Comparison of ENCODE assay signal across 8 cellular contexts in genomic region chr17:1829189-1829578, GRCh38. TPM values are rescaled to one million over a fixed set of nuclear protein-coding genes. Genes with fewer than 3 reads are reported as not detected.
DNase-seq lines count a peak whose midpoint lies in the region; ATAC-seq and TF ChIP-seq lines count a peak whose summit lies in the region.

No MANE protein-coding gene starts in this region.

- 0% methylated on average over 1 of the region's 13 CpGs; no CpG with 5 or more reads in 1 of the 2 experiments for WGBS in IMR-90 (ENCODE audit: extremely low coverage in 2 of 2, insufficient read length in 1 of 2), 2 experiments

- dilution Hi-C loops in IMR-90 (cut with HindIII; ENCODE audit: low sequenced_read_pairs, unreplicated experiment) = no loop called here

- H3K4me3 ChIP-seq in IMR-90 (ENCODE audit: insufficient read depth, low read depth, low read length) (peak overlapping the region; percentile 100), astrocyte of the spinal cord (ENCODE audit: low read depth, low read length) (peak overlapping the region; percentile 80), stomach smooth muscle (ENCODE audit: low read length in 2 of 2) (peak overlapping the region; percentile 84 to 90)

- H2AK5ac ChIP-seq in IMR-90 (ENCODE audit: low read depth, low read length) = peak overlapping the region; percentile 3

- peak; percentile 22; the same call in 1 of the 2 replicates for ATAC-seq in IMR-90 (ENCODE audit: low read depth)

- peak overlapping the region; percentile 70 for H3K23ac ChIP-seq in IMR-90 (ENCODE audit: low read depth, low read length)

- POLR2A ChIA-PET in IMR-90 (lab: Charles Lee; ENCODE audit: unreplicated experiment) = interaction anchor here (0.6 to 1.2 kb wide), 3 partner anchors 42 to 113 kb away, joined by 3 to 4 read pairs (median 3); no protein-coding TSS in a partner anchor

- H4K8ac ChIP-seq in IMR-90 (ENCODE audit: low read depth in 2 of 2, low read length in 2 of 2) = peak overlapping the region; percentile 59 to 88; a peak in 3 of 4 replicates

- no peak overlapping the region for H2BK5ac ChIP-seq in IMR-90 (ENCODE audit: low read depth, low read length, poor library complexity, severe bottlenecking)

- H3K14ac ChIP-seq in IMR-90 (replicated peaks; ENCODE audit: low read depth, low read length) = peak overlapping the region; percentile 73

- no peak overlapping the region for H2BK120ac ChIP-seq in IMR-90 (ENCODE audit: low read depth, low read length)

- no peaks in the 10 kb centered on the region for H3K27me3 Mint-ChIP-seq in activated CD4-positive, alpha-beta T cell treated with anti-CD3 and anti-CD28 coated beads, Interleukin-2, amount 10 ng/mL, durations not matched to agents 24 days and 14 days

- peak overlapping the region; percentile 89 for H3K4me3 Mint-ChIP-seq in activated CD4-positive, alpha-beta T cell treated with anti-CD3 and anti-CD28 coated beads, Interleukin-2, amount 10 ng/mL, durations not matched to agents 24 days and 14 days

- no TSS peak for BruUV-seq in IMR-90 (replicated peaks; lab: Mats Ljungman, UMichigan)

- H3K79me1 ChIP-seq in IMR-90 (ENCODE audit: low read depth in 1 of 2, low read length in 2 of 2) = peaks cover 17 to 49% of the 10 kb centered on the region in 2 experiments

- intact Hi-C loops in activated CD4-positive, alpha-beta T cell treated with anti-CD3 and anti-CD28 coated beads, Interleukin-2, amount 10 ng/mL, durations not matched to agents 24 days and 14 days (cut with micrococcal nuclease) = no loop called here
- intact Hi-C loops in IMR-90 (cut with micrococcal nuclease) = loop anchor here (2.0 kb wide), 1 partner anchor 112 kb away; no protein-coding TSS in a partner anchor

- H3K9ac ChIP-seq in IMR-90 (ENCODE audit: low read depth, low read length) = peak overlapping the region; percentile 87
- peak overlapping the region; percentile 71 to 72 for H3K9ac ChIP-seq in stomach smooth muscle (ENCODE audit: low read length in 2 of 2)

- no peak overlapping the region for H2BK20ac ChIP-seq in IMR-90 (ENCODE audit: low read depth, low read length)

- peak overlapping the region; percentile 66 for H3K4ac ChIP-seq in IMR-90 (ENCODE audit: low read depth, low read length)

- peaks cover 49% of the 10 kb centered on the region for H3K4me1 Mint-ChIP-seq in activated CD4-positive, alpha-beta T cell treated with anti-CD3 and anti-CD28 coated beads, Interleukin-2, amount 10 ng/mL, durations not matched to agents 24 days and 14 days

- CTCF ChIA-PET in IMR-90 (lab: Yijun Ruan, JAX) = no interaction called here

- no peaks in the 10 kb centered on the region for H3K9me3 ChIP-seq in IMR-90 (ENCODE audit: control insufficient read depth, insufficient read depth, low read length)
- H3K9me3 ChIP-seq in stomach smooth muscle (ENCODE audit: control insufficient read depth in 2 of 2, low read length in 2 of 2) = no peaks in the 10 kb centered on the region

- peak overlapping the region; percentile 85 for H2AK9ac ChIP-seq in IMR-90 (replicated peaks; ENCODE audit: low read depth, low read length, poor library complexity)

- no peak overlapping the region for H2BK15ac ChIP-seq in IMR-90 (ENCODE audit: low read depth, low read length)

- no peak for TF ChIP-seq RAD21 in IMR-90 (IDR thresholded peaks at IDR 0.05; ENCODE audit: low read length)

- no peaks in the 10 kb centered on the region for H3K27me3 ChIP-seq in IMR-90 (ENCODE audit: control insufficient read depth, insufficient read depth, low read length)
- H3K27me3 ChIP-seq in stomach smooth muscle (ENCODE audit: control insufficient read depth in 1 of 2, insufficient read depth in 2 of 2, low read length in 2 of 2) = no peaks in the 10 kb centered on the region

- H3K9me1 ChIP-seq in IMR-90 (ENCODE audit: insufficient read depth, low read length) = no peaks in the 10 kb centered on the region; the same call in 1 of the 2 replicates

- H3K4me2 ChIP-seq in IMR-90 (ENCODE audit: low read depth, low read length) = peak overlapping the region; percentile 85

- H3K36me3 ChIP-seq in IMR-90 (ENCODE audit: control insufficient read depth, insufficient read depth, low read length) = peaks cover 8% of the 10 kb centered on the region
- peaks cover 0 to 4% of the 10 kb centered on the region in 2 donors for H3K36me3 ChIP-seq in stomach smooth muscle (ENCODE audit: control insufficient read depth in 2 of 2, insufficient read depth in 2 of 2, low read length in 2 of 2)

- in situ Hi-C loops in IMR-90 (cut with MboI; ENCODE audit: low sequenced_read_pairs) (no loop called here), astrocyte of the spinal cord (cut with HindIII; ENCODE audit: low sequenced_read_pairs) (no loop called here)

- no peak overlapping the region for H4K5ac ChIP-seq in IMR-90 (ENCODE audit: low read depth, low read length)

- peak overlapping the region; percentile 32 for H4K91ac ChIP-seq in IMR-90 (ENCODE audit: insufficient read depth, low read depth, low read length)

- peak overlapping the region; percentile 80 for H3K27ac Mint-ChIP-seq in activated CD4-positive, alpha-beta T cell treated with anti-CD3 and anti-CD28 coated beads, Interleukin-2, amount 10 ng/mL, durations not matched to agents 24 days and 14 days

- H3K36me3 Mint-ChIP-seq in activated CD4-positive, alpha-beta T cell treated with anti-CD3 and anti-CD28 coated beads, Interleukin-2, amount 10 ng/mL, durations not matched to agents 24 days and 14 days (ENCODE audit: low read depth) = peaks cover 49% of the 10 kb centered on the region

- H3K18ac ChIP-seq in IMR-90 (ENCODE audit: low read depth, low read length) = no peak overlapping the region

- peaks cover 5% of the 10 kb centered on the region for H3K4me1 ChIP-seq in IMR-90 (ENCODE audit: control insufficient read depth, insufficient read depth, low read length)
- H3K4me1 ChIP-seq in stomach smooth muscle (ENCODE audit: control insufficient read depth, insufficient read depth, low read length) = peaks cover 14% of the 10 kb centered on the region

- H3K56ac ChIP-seq in IMR-90 (ENCODE audit: extremely low read depth, insufficient read depth, low read length) = peak overlapping the region; percentile 64; the same call in 1 of the 2 replicates

- peak overlapping the region; percentile 95 for H2AFZ ChIP-seq in IMR-90 (replicated peaks; ENCODE audit: low read length, poor library complexity)

- H3K27ac ChIP-seq in IMR-90 (ENCODE audit: insufficient read depth, low read length) = peak overlapping the region; percentile 80; the same call in 1 of the 2 replicates
- peak overlapping the region; percentile 58 for H3K27ac ChIP-seq in stomach smooth muscle (ENCODE audit: low read length)

- no peaks in the 10 kb centered on the region for H4K20me1 ChIP-seq in IMR-90 (ENCODE audit: insufficient read depth, low read length)

- no peak for TF ChIP-seq POLR2A in IMR-90 (IDR thresholded peaks at IDR 0.05; ENCODE audit: low read depth, low read length)

- peak; percentile 71 for DNase-seq in activated CD4-positive, alpha-beta T cell treated with anti-CD3 and anti-CD28 coated beads, Interleukin-2, amount 10 ng/mL, durations not matched to agents 24 days and 14 days
- no peak for DNase-seq in activated CD4-positive, alpha-beta T cell treated with anti-CD3 and anti-CD28 coated beads for 1 hour
- DNase-seq in IMR-90 (no peak), astrocyte of the spinal cord (ENCODE audit: low read depth, low spot score) (peak; percentile 1), kidney tubule cell (ENCODE audit: low spot score) (peak; percentile 34), DMS79 treated with DMSO at 0.1 percent for 48 hours (lab: John Stamatoyannopoulos, UW) (no peak), activated gamma-delta T cell (lab: John Stamatoyannopoulos, UW) (no peak)

- TF ChIP-seq CTCF in IMR-90 (conservative IDR thresholded peaks at IDR 0.05; ENCODE audit: low read depth, low read length) (no peak), astrocyte of the spinal cord (IDR thresholded peaks at IDR 0.05; ENCODE audit: low read depth, low read length) (no peak)

- H3K9me3 Mint-ChIP-seq in activated CD4-positive, alpha-beta T cell treated with anti-CD3 and anti-CD28 coated beads, Interleukin-2, amount 10 ng/mL, durations not matched to agents 24 days and 14 days = no peaks in the 10 kb centered on the region

TF ChIP-seq in IMR-90, 13 proteins besides CTCF, POLR2A, EP300 and RAD21 (continues in another document):
- TF ChIP-seq RCOR1 (IDR thresholded peaks at IDR 0.05; ENCODE audit: insufficient replicate concordance, low read length) (no peak), MXI1 (IDR thresholded peaks at IDR 0.05; ENCODE audit: borderline replicate concordance, low read depth, low read length) (no peak), RFX5 (IDR thresholded peaks at IDR 0.05; ENCODE audit: low read depth, low read length) (no peak), USF2 (IDR thresholded peaks at IDR 0.05; ENCODE audit: low read depth, low read length) (no peak)
- TF ChIP-seq, protein P1, sequence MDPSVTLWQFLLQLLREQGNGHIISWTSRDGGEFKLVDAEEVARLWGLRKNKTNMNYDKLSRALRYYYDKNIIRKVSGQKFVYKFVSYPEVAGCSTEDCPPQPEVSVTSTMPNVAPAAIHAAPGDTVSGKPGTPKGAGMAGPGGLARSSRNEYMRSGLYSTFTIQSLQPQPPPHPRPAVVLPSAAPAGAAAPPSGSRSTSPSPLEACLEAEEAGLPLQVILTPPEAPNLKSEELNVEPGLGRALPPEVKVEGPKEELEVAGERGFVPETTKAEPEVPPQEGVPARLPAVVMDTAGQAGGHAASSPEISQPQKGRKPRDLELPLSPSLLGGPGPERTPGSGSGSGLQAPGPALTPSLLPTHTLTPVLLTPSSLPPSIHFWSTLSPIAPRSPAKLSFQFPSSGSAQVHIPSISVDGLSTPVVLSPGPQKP (IDR thresholded peaks at IDR 0.05; ENCODE audit: borderline replicate concordance, low read depth, low read length) = no peak

RNA-seq across cellular contexts. Expression of gene SMYD4, which starts 0.5 kb away (rescaled TPM):
- total RNA-seq in activated CD4-positive, alpha-beta T cell treated with anti-CD3 and anti-CD28 coated beads, Interleukin-2, amount 10 ng/mL, durations not matched to agents 24 days and 14 days = 27.1 and 30.7 TPM in 2 replicates
- total RNA-seq in IMR-90 (2012; rRNA removed) = 6.7 and 7.2 TPM in 2 replicates
- 4.3 and 5.3 TPM in 2 replicates for polyA plus RNA-seq in IMR-90 (2012; rRNA removed)
- polyA plus RNA-seq in IMR-90 (2012; cell fraction: cytosol; rRNA removed) = 1.9 and 2.0 TPM in 2 replicates
- 6.4 and 12.5 TPM in 2 replicates for polyA plus RNA-seq in IMR-90 (2012; cell fraction: nucleus; rRNA removed; ENCODE audit: low replicate concordance)

RNA-seq across cellular contexts. Expression of gene RPA1, which starts 0.6 kb away (rescaled TPM):
- total RNA-seq in activated CD4-positive, alpha-beta T cell treated with anti-CD3 and anti-CD28 coated beads, Interleukin-2, amount 10 ng/mL, durations not matched to agents 24 days and 14 days = 234 and 238 TPM in 2 replicates
- 32.8 and 38.4 TPM in 2 replicates for total RNA-seq in IMR-90 (2012; rRNA removed)
- polyA plus RNA-seq in IMR-90 (2012; rRNA removed) = 44.3 and 48.2 TPM in 2 replicates
- polyA plus RNA-seq in IMR-90 (2012; cell fraction: cytosol; rRNA removed) = 20.4 and 27.8 TPM in 2 replicates
- polyA plus RNA-seq in IMR-90 (2012; cell fraction: nucleus; rRNA removed; ENCODE audit: low replicate concordance) = 15.2 and 33.0 TPM in 2 replicates

Comparison
In these comparisons a context has a peak if more than half of its experiments do, and no peak if none do; other contexts are left out.
1. DNase-seq: peak in activated CD4-positive, alpha-beta T cell treated with anti-CD3 and anti-CD28 coated beads, Interleukin-2, amount 10 ng/mL, durations not matched to agents 24 days and 14 days (single experiment), astrocyte of the spinal cord (single experiment) and kidney tubule cell (single experiment); none in activated CD4-positive, alpha-beta T cell treated with anti-CD3 and anti-CD28 coated beads for 1 hour (single experiment), IMR-90 (single experiment), DMS79 treated with DMSO at 0.1 percent for 48 hours (single experiment) and activated gamma-delta T cell (single experiment).
2. Peak in every context shown above with its lines, with median percentiles within 50 percentile points of each other: H3K4me3 ChIP-seq.